Comparison of ENCODE assay signal across 1 cellular context in genomic region chr4:8592366-8593267, GRCh38.
TF ChIP-seq lines count a peak whose summit lies in the region.

TSS of gene CPZ (plus strand) at chr4:8592765. CDS start at chr4:8592834, 69 bp downstream.

TF ChIP-seq in K562, 482 proteins besides CTCF, POLR2A, EP300 and RAD21 (continued from another document):
- 0 out of 2 replicates have a peak, but pooled peaks have one; percentile 14 for TF ChIP-seq CREB3L1 (IDR thresholded peaks at IDR 0.05; ENCODE audit: borderline replicate concordance, low read depth)
- TF ChIP-seq, protein P1, sequence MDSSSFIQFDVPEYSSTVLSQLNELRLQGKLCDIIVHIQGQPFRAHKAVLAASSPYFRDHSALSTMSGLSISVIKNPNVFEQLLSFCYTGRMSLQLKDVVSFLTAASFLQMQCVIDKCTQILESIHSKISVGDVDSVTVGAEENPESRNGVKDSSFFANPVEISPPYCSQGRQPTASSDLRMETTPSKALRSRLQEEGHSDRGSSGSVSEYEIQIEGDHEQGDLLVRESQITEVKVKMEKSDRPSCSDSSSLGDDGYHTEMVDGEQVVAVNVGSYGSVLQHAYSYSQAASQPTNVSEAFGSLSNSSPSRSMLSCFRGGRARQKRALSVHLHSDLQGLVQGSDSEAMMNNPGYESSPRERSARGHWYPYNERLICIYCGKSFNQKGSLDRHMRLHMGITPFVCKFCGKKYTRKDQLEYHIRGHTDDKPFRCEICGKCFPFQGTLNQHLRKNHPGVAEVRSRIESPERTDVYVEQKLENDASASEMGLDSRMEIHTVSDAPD (CRISPR knock-in tag; IDR thresholded peaks at IDR 0.05), result no peak
TF ChIP-seq in K562: peak in this region for 20.
